In the genomic region with DNA sequence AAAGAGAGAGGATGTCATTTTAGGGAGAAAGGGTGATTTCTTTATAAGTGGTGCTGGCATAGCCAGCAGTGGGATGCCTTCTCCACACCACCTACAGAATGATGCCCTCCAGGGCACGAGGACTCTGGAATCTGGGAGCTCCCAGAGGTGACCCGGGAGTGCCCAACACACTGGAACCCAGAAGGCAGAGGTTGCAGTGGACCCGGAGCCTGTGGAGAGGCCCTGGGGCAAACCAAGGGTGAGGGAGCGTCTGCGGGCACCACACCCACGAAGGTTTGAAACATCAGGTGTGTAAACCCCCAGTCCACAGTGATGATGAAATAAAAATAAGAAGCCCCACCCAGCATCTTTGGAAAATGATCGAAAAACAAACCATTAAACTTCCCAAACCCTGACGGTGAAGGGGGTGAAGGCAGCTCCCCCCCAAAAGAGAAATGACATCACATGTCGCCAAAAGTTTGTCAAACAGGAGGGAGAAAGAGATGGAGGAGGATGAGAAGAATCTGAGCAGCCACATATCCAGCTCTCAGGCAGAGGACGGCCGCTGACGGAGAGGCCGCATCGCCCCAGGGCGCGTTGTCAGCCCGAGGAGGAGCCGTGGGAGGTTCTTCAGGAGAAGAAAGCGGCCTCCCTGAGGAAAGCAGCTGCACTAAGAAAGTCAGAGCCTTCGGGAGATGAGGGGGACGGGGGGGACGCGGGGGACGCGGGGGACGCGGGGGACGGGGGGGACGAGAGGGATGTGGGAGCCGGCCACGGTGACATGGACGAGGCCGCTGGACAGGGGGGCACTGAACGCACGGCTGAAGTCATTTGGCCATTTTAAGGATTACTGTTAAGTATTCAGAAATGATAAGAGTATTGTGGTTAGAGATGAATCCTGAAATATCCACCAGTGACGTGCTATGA, we compare ENCODE assay signal across 11 cellular contexts. TPM values are rescaled to one million over a fixed set of nuclear protein-coding genes. Genes with fewer than 3 reads are reported as not detected.
DNase-seq lines count a peak whose midpoint lies in the region; ATAC-seq lines count a peak whose summit lies in the region.
"Had no signal": no experiment of that assay in that cellular context is flagged by ENCODE, and none has a peak within 500 bp of the region (broad histone marks: within the 10 kb centered on the region; RNA-seq: fewer than 3 reads in every experiment).

No MANE protein-coding gene starts in this region.

- no peaks in the 10 kb centered on the region for H3K27me3 ChIP-seq in GM23248 (replicated peaks; ENCODE audit: insufficient read depth)
- H3K27me3 ChIP-seq: SJSA1 had no signal

- peaks cover 3% of the 10 kb centered on the region for H3K4me1 Mint-ChIP-seq in T-helper 17 cell
- peaks cover 13% of the 10 kb centered on the region for H3K4me1 Mint-ChIP-seq in memory B cell
- peaks cover 1% of the 10 kb centered on the region for H3K4me1 Mint-ChIP-seq in activated CD8-positive, alpha-beta memory T cell treated with anti-CD3 and anti-CD28 coated beads, Interleukin-2, amount 10 ng/mL, durations not matched to agents 7 days and 5 days

- CTCF ChIA-PET in activated CD8-positive, alpha-beta memory T cell treated with anti-CD3 and anti-CD28 coated beads, Interleukin-2, amount 10 ng/mL, durations not matched to agents 7 days and 5 days (lab: Charles Lee), result no interaction called here

- H3K36me3 Mint-ChIP-seq in T-helper 17 cell (ENCODE audit: low read depth) (peaks cover 3% of the 10 kb centered on the region), memory B cell (peaks cover 15% of the 10 kb centered on the region)
- peaks cover 5% of the 10 kb centered on the region for H3K36me3 Mint-ChIP-seq in activated CD8-positive, alpha-beta memory T cell treated with anti-CD3 and anti-CD28 coated beads, Interleukin-2, amount 10 ng/mL, durations not matched to agents 7 days and 5 days

- H3K9me2 ChIP-seq in GM23248 (ENCODE audit: insufficient read depth), result no peaks in the 10 kb centered on the region

- 0 out of 2 replicates have a peak, but pooled peaks cover 9% of the 10 kb centered on the region for H3F3A ChIP-seq in GM23248 (ENCODE audit: insufficient read depth)

- H3K79me2 ChIP-seq in GM23248 (ENCODE audit: insufficient read depth), result no peaks in the 10 kb centered on the region

- no peak overlapping the region for H3K27ac ChIP-seq in GM23248
- H3K27ac ChIP-seq: SJSA1 had no signal

- ATAC-seq in T-helper 17 cell, result no peak
- ATAC-seq in memory B cell (ENCODE audit: low read depth), result no peak
- ATAC-seq in activated CD8-positive, alpha-beta memory T cell treated with anti-CD3 and anti-CD28 coated beads, Interleukin-2, amount 10 ng/mL, durations not matched to agents 7 days and 5 days, result no peak

- peaks cover 6% of the 10 kb centered on the region for H3K9me3 Mint-ChIP-seq in memory B cell
- H3K9me3 Mint-ChIP-seq in activated CD8-positive, alpha-beta memory T cell treated with anti-CD3 and anti-CD28 coated beads, Interleukin-2, amount 10 ng/mL, durations not matched to agents 7 days and 5 days (ENCODE audit: low read depth), result peaks cover 2% of the 10 kb centered on the region

- H3K4me1 ChIP-seq in GM23248 (ENCODE audit: insufficient read depth), result peaks cover 4% of the 10 kb centered on the region; the same call in 1 of the 2 replicates

- H3K9me3 ChIP-seq in GM23248 (ENCODE audit: low read depth) (no peaks in the 10 kb centered on the region), T-helper 17 cell (ENCODE audit: control insufficient read depth, low read length, poor library complexity, severe bottlenecking) (no peaks in the 10 kb centered on the region)
- H3K9me3 ChIP-seq: SJSA1 had no signal

- H4K20me1 ChIP-seq in GM23248 (ENCODE audit: insufficient read depth), result no peaks in the 10 kb centered on the region

- H3K27me3 Mint-ChIP-seq in T-helper 17 cell (no peaks in the 10 kb centered on the region), memory B cell (no peaks in the 10 kb centered on the region)
- no peaks in the 10 kb centered on the region for H3K27me3 Mint-ChIP-seq in activated CD8-positive, alpha-beta memory T cell treated with anti-CD3 and anti-CD28 coated beads, Interleukin-2, amount 10 ng/mL, durations not matched to agents 7 days and 5 days

- no peaks in the 10 kb centered on the region for H3K36me3 ChIP-seq in GM23248 (ENCODE audit: low read depth)
- H3K36me3 ChIP-seq: SJSA1 had no signal

- no peak overlapping the region for H3K9ac ChIP-seq in GM23248

- no peak overlapping the region for H3K4me2 ChIP-seq in GM23248 (ENCODE audit: unreplicated experiment)

- in situ Hi-C loops in GM23248 (cut with MboI), result no loop called here

- DNase-seq in COLO829 (ENCODE audit: low spot score) (peak; percentile 84), GM23248 (peak; percentile 22), T-helper 17 cell (peak in 1 of 3 donors; percentile 26), memory B cell (ENCODE audit: low spot score in 2 of 2) (no peak), NCI-H82 (lab: John Stamatoyannopoulos, UW) (no peak), SW 1271 (lab: John Stamatoyannopoulos, UW) (no peak), hepatic stellate cell (ENCODE audit: low spot score) (no peak)
- no peak for DNase-seq in activated CD8-positive, alpha-beta memory T cell treated with anti-CD3 and anti-CD28 coated beads, Interleukin-2, amount 10 ng/mL, durations not matched to agents 7 days and 5 days
- DNase-seq: stimulated activated CD4-positive, alpha-beta T cell treated with anti-CD3 and anti-CD28 coated beads, Interleukin-1b, Interleukin-23, amount 100 ng/mL, for 48 hours; substantia nigra had no signal

- WGBS in GM23248 (ENCODE audit: low coverage in 1 of 2, low lambda C conversion rate in 2 of 2, missing lambda C conversion rate in 2 of 2), 2 experiments, result 92 to 100% methylated on average over 25 to 36 of the region's 36 CpGs

- H3K4me3 Mint-ChIP-seq in T-helper 17 cell (peak overlapping the region; percentile 7), memory B cell (no peak overlapping the region)
- H3K4me3 Mint-ChIP-seq in activated CD8-positive, alpha-beta memory T cell treated with anti-CD3 and anti-CD28 coated beads, Interleukin-2, amount 10 ng/mL, durations not matched to agents 7 days and 5 days, result no peak overlapping the region

- no peak overlapping the region for H2AFZ ChIP-seq in GM23248

- H3K27ac Mint-ChIP-seq in T-helper 17 cell (peak overlapping the region; percentile 77), memory B cell (peak overlapping the region; percentile 91)
- H3K27ac Mint-ChIP-seq in activated CD8-positive, alpha-beta memory T cell treated with anti-CD3 and anti-CD28 coated beads, Interleukin-2, amount 10 ng/mL, durations not matched to agents 7 days and 5 days, result no peak overlapping the region

- no peak overlapping the region for H3K4me3 ChIP-seq in GM23248
- H3K4me3 ChIP-seq: SJSA1 had no signal

RNA-seq across cellular contexts. Expression of a gene that starts 43.1 kb away (rescaled TPM):
- 28.8 and 29.1 TPM in 2 replicates for total RNA-seq in GM23248 (2014; rRNA removed; shearing (Covaris generic))
- 13.5 and 13.7 TPM in 2 replicates for polyA plus RNA-seq in GM23248 (2016; fragmentation: Nextera tagmentation; extraction: Ambion mirVana)
- 10 to 100 TPM; 41.5 to 54.2 TPM for total RNA-seq in T-helper 17 cell
- total RNA-seq in activated CD8-positive, alpha-beta memory T cell treated with anti-CD3 and anti-CD28 coated beads, Interleukin-2, amount 10 ng/mL, durations not matched to agents 7 days and 5 days, result 10 to 100 TPM; 35.8 to 42.1 TPM

RNA-seq across cellular contexts. Expression of a gene that starts 47.9 kb away (rescaled TPM):
- total RNA-seq in GM23248 (2014; rRNA removed; shearing (Covaris generic)), result 0.54 and 0.89 TPM in 2 replicates
- polyA plus RNA-seq in GM23248 (2016; fragmentation: Nextera tagmentation; extraction: Ambion mirVana), result 0.44 and 0.59 TPM in 2 replicates
- total RNA-seq in T-helper 17 cell, result 1 to 10 TPM; 7.3 to 7.5 TPM
- 1 to 10 TPM; 3.0 to 3.2 TPM for total RNA-seq in activated CD8-positive, alpha-beta memory T cell treated with anti-CD3 and anti-CD28 coated beads, Interleukin-2, amount 10 ng/mL, durations not matched to agents 7 days and 5 days

RNA-seq across cellular contexts. Expression of a gene that starts 49.4 kb away (rescaled TPM):
- 28.7 and 42.9 TPM in 2 replicates for total RNA-seq in GM23248 (2014; rRNA removed; shearing (Covaris generic))
- 97.6 and 99.8 TPM in 2 replicates for polyA plus RNA-seq in GM23248 (2016; fragmentation: Nextera tagmentation; extraction: Ambion mirVana)
- 10 to 100 TPM; 52.6 to 78.8 TPM for total RNA-seq in T-helper 17 cell
- 10 to 100 TPM; 57.9 to 58.3 TPM for total RNA-seq in activated CD8-positive, alpha-beta memory T cell treated with anti-CD3 and anti-CD28 coated beads, Interleukin-2, amount 10 ng/mL, durations not matched to agents 7 days and 5 days

Comparison
In these comparisons a context has a peak if more than half of its experiments do, and no peak if none do; other contexts are left out.
1. DNase-seq: peak in COLO829 (single experiment) and GM23248 (single experiment); none in memory B cell (0 of 2), NCI-H82 (single experiment), SW 1271 (0 of 2), hepatic stellate cell (single experiment) and activated CD8-positive, alpha-beta memory T cell treated with anti-CD3 and anti-CD28 coated beads, Interleukin-2, amount 10 ng/mL, durations not matched to agents 7 days and 5 days (single experiment).